In the genomic region with DNA sequence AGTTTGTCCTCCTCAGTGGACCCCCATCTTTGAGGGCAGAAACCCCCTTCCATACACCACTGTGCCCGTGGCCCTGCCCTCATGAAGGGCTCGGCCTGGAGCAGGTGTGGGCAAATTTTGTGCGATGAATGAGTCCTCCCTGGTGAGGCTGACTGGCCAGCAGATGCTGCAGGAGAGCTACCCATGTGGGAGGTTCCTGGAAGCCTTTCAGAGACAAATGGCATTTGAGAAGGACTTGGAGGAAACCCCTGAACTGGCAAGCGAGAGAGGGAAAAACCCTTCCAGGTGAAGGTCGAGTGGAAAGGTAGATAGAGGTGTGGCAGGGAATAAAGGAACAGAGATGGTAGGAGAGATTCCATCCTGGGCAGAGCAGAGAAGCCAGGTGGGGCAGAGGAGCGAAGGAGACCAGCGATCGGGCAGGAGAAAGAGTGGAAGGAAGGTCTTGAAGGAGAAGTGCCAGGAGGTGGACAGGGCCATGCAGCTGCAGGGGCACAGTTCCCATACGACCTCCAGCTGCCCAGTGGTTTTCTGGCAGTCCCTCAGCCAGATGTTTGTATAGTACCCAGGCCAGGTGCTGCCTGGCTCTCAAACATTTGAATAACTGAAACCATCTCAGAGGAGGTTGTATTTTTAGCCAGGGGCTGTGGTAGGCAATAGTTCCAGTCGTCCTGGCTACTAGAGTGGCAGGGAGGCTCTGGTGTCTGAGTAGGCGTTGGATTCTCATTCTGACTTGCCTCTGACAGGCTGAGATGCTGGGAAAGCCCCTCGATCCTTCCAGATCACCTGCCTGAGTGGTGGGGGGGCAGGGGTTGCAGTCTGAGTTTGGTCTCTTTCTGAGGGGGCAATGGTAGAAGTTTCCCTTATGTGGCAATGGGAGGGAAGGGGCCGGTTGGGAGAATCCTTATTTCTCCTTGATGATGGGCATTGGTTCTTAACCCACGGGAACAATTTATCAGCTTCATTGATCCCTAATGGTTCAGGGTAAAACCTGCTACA, we compare ENCODE assay signal across 10 cellular contexts. TPM values are rescaled to one million over a fixed set of nuclear protein-coding genes. Genes with fewer than 3 reads are reported as not detected.
DNase-seq lines count a peak whose midpoint lies in the region; ATAC-seq, FAIRE-seq and TF ChIP-seq lines count a peak whose summit lies in the region.
"Had no signal": no experiment of that assay in that cellular context is flagged by ENCODE, and none has a peak within 500 bp of the region (broad histone marks: within the 10 kb centered on the region; RNA-seq: fewer than 3 reads in every experiment).

No MANE protein-coding gene starts in this region.

- TF ChIP-seq POLR2A in GM19193 (IDR thresholded peaks at IDR 0.05; ENCODE audit: extremely low read depth, insufficient read depth, insufficient read length) = peak; percentile 49

- no peak for TF ChIP-seq CTCF in GM10248 (IDR thresholded peaks at IDR 0.05; ENCODE audit: control extremely low read depth, extremely low read depth, low read depth, missing control alignments)
- no peak for TF ChIP-seq CTCF in D721Med (IDR thresholded peaks at IDR 0.05; ENCODE audit: insufficient read depth, missing control alignments)
- TF ChIP-seq CTCF in WTC11 (IDR thresholded peaks at IDR 0.05) = no peak

- H3K27ac Mint-ChIP-seq in activated CD8-positive, alpha-beta memory T cell treated with anti-CD3 and anti-CD28 coated beads, Interleukin-2, amount 10 ng/mL, durations not matched to agents 7 days and 5 days = no peak overlapping the region
- no peak overlapping the region for H3K27ac Mint-ChIP-seq in WTC11

- FAIRE-seq in D721Med (lab: Jason Lieb, UNC) = no peak

- H3K9me3 Mint-ChIP-seq in activated CD8-positive, alpha-beta memory T cell treated with anti-CD3 and anti-CD28 coated beads, Interleukin-2, amount 10 ng/mL, durations not matched to agents 7 days and 5 days (ENCODE audit: low read depth) = peaks cover 3% of the 10 kb centered on the region
- H3K9me3 Mint-ChIP-seq in WTC11 = peaks cover 25% of the 10 kb centered on the region

- peaks cover 5% of the 10 kb centered on the region for H3K4me1 Mint-ChIP-seq in activated CD8-positive, alpha-beta memory T cell treated with anti-CD3 and anti-CD28 coated beads, Interleukin-2, amount 10 ng/mL, durations not matched to agents 7 days and 5 days
- 0 out of 2 replicates have a peak, but pooled peaks cover under 1% of the 10 kb centered on the region for H3K4me1 Mint-ChIP-seq in WTC11

- ATAC-seq in HG02973 (IDR thresholded peaks at IDR 0.05; ENCODE audit: unreplicated experiment) (peak; percentile 95), WTC11 (no peak)
- no peak for ATAC-seq in activated CD8-positive, alpha-beta memory T cell treated with anti-CD3 and anti-CD28 coated beads, Interleukin-2, amount 10 ng/mL, durations not matched to agents 7 days and 5 days

- intact Hi-C loops in head of caudate nucleus (cut with DNase I) = no loop called here

- CTCF ChIA-PET in GM10248 (lab: Yijun Ruan, JAX) = interaction anchor here (1.2 to 4.4 kb wide), 2 partner anchors 21 to 436 kb away, joined by 3 to 17 read pairs; no protein-coding TSS in a partner anchor
- CTCF ChIA-PET in activated CD8-positive, alpha-beta memory T cell treated with anti-CD3 and anti-CD28 coated beads, Interleukin-2, amount 10 ng/mL, durations not matched to agents 7 days and 5 days (lab: Charles Lee) = no interaction called here
- CTCF ChIA-PET in WTC11 (lab: Charles Lee) = interaction anchor here (0.7 to 0.9 kb wide), 4 partner anchors 12 to 1054 kb away, joined by 3 to 5 read pairs (median 4); no protein-coding TSS in a partner anchor

- DNase-seq in GM10248 (ENCODE audit: extremely low spot score) (peak; percentile 88), D721Med (ENCODE audit: insufficient read length, low spot score) (no peak), head of caudate nucleus (no peak), WTC11 (ENCODE audit: low spot score) (no peak), putamen (ENCODE audit: low spot score) (no peak)
- DNase-seq in activated CD8-positive, alpha-beta memory T cell treated with anti-CD3 and anti-CD28 coated beads, Interleukin-2, amount 10 ng/mL, durations not matched to agents 7 days and 5 days = peak; percentile 50
- DNase-seq: GDM1, Peyer's patch had no signal

- H3K4me3 Mint-ChIP-seq in activated CD8-positive, alpha-beta memory T cell treated with anti-CD3 and anti-CD28 coated beads, Interleukin-2, amount 10 ng/mL, durations not matched to agents 7 days and 5 days = no peak overlapping the region
- H3K4me3 Mint-ChIP-seq in WTC11 = no peak overlapping the region

- peaks cover 28% of the 10 kb centered on the region for H3K27me3 Mint-ChIP-seq in activated CD8-positive, alpha-beta memory T cell treated with anti-CD3 and anti-CD28 coated beads, Interleukin-2, amount 10 ng/mL, durations not matched to agents 7 days and 5 days
- peaks cover 7% of the 10 kb centered on the region for H3K27me3 Mint-ChIP-seq in WTC11 (ENCODE audit: low read depth)

- POLR2A ChIA-PET in GM10248 (lab: Yijun Ruan, JAX) (interaction anchor here (0.5 to 0.7 kb wide), 3 partner anchors 19 to 209 kb away, joined by 3 to 7 read pairs (median 4); no protein-coding TSS in a partner anchor), WTC11 (lab: Charles Lee) (interaction anchor here (0.7 kb wide), 1 partner anchor 39 kb away, joined by 6 read pairs; no protein-coding TSS in a partner anchor)

- no peaks in the 10 kb centered on the region for H3K36me3 Mint-ChIP-seq in activated CD8-positive, alpha-beta memory T cell treated with anti-CD3 and anti-CD28 coated beads, Interleukin-2, amount 10 ng/mL, durations not matched to agents 7 days and 5 days
- peaks cover 4% of the 10 kb centered on the region for H3K36me3 Mint-ChIP-seq in WTC11

TF ChIP-seq in WTC11, 78 proteins besides CTCF, POLR2A, EP300 and RAD21 (continues in another document):
- TF ChIP-seq ATF6 (CRISPR knock-in tag; IDR thresholded peaks at IDR 0.05) (no peak), GABPB1 (CRISPR knock-in tag; IDR thresholded peaks at IDR 0.05) (no peak), ZNF138 (CRISPR knock-in tag; conservative IDR thresholded peaks at IDR 0.05) (no peak), SMAD3 (CRISPR knock-in tag; IDR thresholded peaks at IDR 0.05; ENCODE audit: borderline replicate concordance) (no peak), ZNF416 (CRISPR knock-in tag; IDR thresholded peaks at IDR 0.05) (no peak), OVOL2 (CRISPR knock-in tag; IDR thresholded peaks at IDR 0.05; ENCODE audit: borderline replicate concordance) (no peak), MXD4 (CRISPR knock-in tag; IDR thresholded peaks at IDR 0.05; ENCODE audit: borderline replicate concordance) (no peak), TCF7 (CRISPR knock-in tag; IDR thresholded peaks at IDR 0.05; ENCODE audit: low read depth) (no peak), PREB (CRISPR knock-in tag; IDR thresholded peaks at IDR 0.05; ENCODE audit: borderline replicate concordance) (no peak)
- TF ChIP-seq, protein P1, sequence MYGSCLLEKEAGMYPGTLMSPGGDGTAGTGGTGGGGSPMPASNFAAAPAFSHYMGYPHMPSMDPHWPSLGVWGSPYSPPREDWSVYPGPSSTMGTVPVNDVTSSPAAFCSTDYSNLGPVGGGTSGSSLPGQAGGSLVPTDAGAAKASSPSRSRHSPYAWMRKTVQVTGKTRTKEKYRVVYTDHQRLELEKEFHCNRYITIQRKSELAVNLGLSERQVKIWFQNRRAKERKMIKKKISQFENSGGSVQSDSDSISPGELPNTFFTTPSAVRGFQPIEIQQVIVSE (CRISPR knock-in tag; IDR thresholded peaks at IDR 0.05; ENCODE audit: borderline replicate concordance) = no peak
- TF ChIP-seq, protein P2, sequence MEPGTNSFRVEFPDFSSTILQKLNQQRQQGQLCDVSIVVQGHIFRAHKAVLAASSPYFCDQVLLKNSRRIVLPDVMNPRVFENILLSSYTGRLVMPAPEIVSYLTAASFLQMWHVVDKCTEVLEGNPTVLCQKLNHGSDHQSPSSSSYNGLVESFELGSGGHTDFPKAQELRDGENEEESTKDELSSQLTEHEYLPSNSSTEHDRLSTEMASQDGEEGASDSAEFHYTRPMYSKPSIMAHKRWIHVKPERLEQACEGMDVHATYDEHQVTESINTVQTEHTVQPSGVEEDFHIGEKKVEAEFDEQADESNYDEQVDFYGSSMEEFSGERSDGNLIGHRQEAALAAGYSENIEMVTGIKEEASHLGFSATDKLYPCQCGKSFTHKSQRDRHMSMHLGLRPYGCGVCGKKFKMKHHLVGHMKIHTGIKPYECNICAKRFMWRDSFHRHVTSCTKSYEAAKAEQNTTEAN (CRISPR knock-in tag; IDR thresholded peaks at IDR 0.05) = no peak
- TF ChIP-seq, protein P3, sequence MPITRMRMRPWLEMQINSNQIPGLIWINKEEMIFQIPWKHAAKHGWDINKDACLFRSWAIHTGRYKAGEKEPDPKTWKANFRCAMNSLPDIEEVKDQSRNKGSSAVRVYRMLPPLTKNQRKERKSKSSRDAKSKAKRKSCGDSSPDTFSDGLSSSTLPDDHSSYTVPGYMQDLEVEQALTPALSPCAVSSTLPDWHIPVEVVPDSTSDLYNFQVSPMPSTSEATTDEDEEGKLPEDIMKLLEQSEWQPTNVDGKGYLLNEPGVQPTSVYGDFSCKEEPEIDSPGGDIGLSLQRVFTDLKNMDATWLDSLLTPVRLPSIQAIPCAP (CRISPR knock-in tag; IDR thresholded peaks at IDR 0.05) = no peak

RNA-seq across cellular contexts. Expression of gene FBXL14, which starts 40.1 kb away (rescaled TPM):
- 10 to 100 TPM; 28.2 to 33.4 TPM for total RNA-seq in activated CD8-positive, alpha-beta memory T cell treated with anti-CD3 and anti-CD28 coated beads, Interleukin-2, amount 10 ng/mL, durations not matched to agents 7 days and 5 days
- 12.0 to 14.6 TPM (median 12.9 TPM) in 3 replicates for total RNA-seq in WTC11 (2021)

Comparison
In these comparisons a context has a peak if more than half of its experiments do, and no peak if none do; other contexts are left out.
1. DNase-seq: peak in GM10248 (single experiment) and activated CD8-positive, alpha-beta memory T cell treated with anti-CD3 and anti-CD28 coated beads, Interleukin-2, amount 10 ng/mL, durations not matched to agents 7 days and 5 days (single experiment); none in D721Med (single experiment), head of caudate nucleus (0 of 42), WTC11 (single experiment) and putamen (single experiment).